Comparison of ENCODE assay signal across 8 cellular contexts in genomic region chr5:149371296-149371962, GRCh38. TPM values are rescaled to one million over a fixed set of nuclear protein-coding genes. Genes with fewer than 3 reads are reported as not detected.
A peak's percentile ranks its signal among the peaks of the same experiment; 100 is the strongest.
DNase-seq lines count a peak whose midpoint lies in the region; ATAC-seq and TF ChIP-seq lines count a peak whose summit lies in the region.

No MANE protein-coding gene starts in this region.

- H4K8ac ChIP-seq in neuronal stem cell (ENCODE audit: low read depth, low read length), result no peak overlapping the region

- H2AFZ ChIP-seq in OCI-LY1 (ENCODE audit: low read length), result no peak overlapping the region
- no peak overlapping the region for H2AFZ ChIP-seq in neuronal stem cell (ENCODE audit: low read length)

- H4K20me1 ChIP-seq in OCI-LY1 (ENCODE audit: insufficient read depth, low read length), result no peaks in the 10 kb centered on the region

- H2BK120ac ChIP-seq in neuronal stem cell (ENCODE audit: low read depth, low read length), result no peak overlapping the region

- peak; percentile 15 for DNase-seq in COLO829 (ENCODE audit: low spot score)
- DNase-seq in activated T-cell treated with anti-CD3 and anti-CD28 coated beads for 24 hours (ENCODE audit: low read depth), result peak; percentile 62
- no peak for DNase-seq in esophagus squamous epithelium (lab: John Stamatoyannopoulos, UW)
- DNase-seq in neuronal stem cell (ENCODE audit: low spot score), result peak; percentile 54
- DNase-seq in thyroid gland, result peak; percentile 50 to 60

- H2BK12ac ChIP-seq in neuronal stem cell (ENCODE audit: low read length), result no peak overlapping the region

- H3K4me3 ChIP-seq in OCI-LY1 (ENCODE audit: low read depth, low read length, poor library complexity, severe bottlenecking) (no peak overlapping the region), esophagus squamous epithelium (no peak overlapping the region), neuronal stem cell (ENCODE audit: low read length in 2 of 2) (no peak overlapping the region), thyroid gland (replicated peaks in 1 of 3) (no peak overlapping the region)

- H3F3A ChIP-seq in OCI-LY1 (ENCODE audit: insufficient read depth, low read length), result no peaks in the 10 kb centered on the region

- TF ChIP-seq CTCF in OCI-LY1 (IDR thresholded peaks at IDR 0.05; ENCODE audit: low read length) (peak; percentile 72), esophagus squamous epithelium (IDR thresholded peaks at IDR 0.05) (peak; percentile 55 to 82 (median 70)), thyroid gland (IDR thresholded peaks at IDR 0.05) (peak; percentile 36 to 74 (median 48))

- no peaks in the 10 kb centered on the region for H3K79me1 ChIP-seq in neuronal stem cell (ENCODE audit: low read depth, low read length)

- H3K9me2 ChIP-seq in OCI-LY1 (ENCODE audit: low read depth, low read length), result no peaks in the 10 kb centered on the region

- H3K4me1 ChIP-seq in OCI-LY1 (ENCODE audit: insufficient read depth, low read length, severe bottlenecking) (peaks cover 10% of the 10 kb centered on the region), esophagus squamous epithelium (peaks cover 6 to 33% (median 7%) of the 10 kb centered on the region in 3 donors), neuronal stem cell (ENCODE audit: control insufficient read depth in 2 of 2, insufficient read depth in 1 of 2, low read depth in 1 of 2, low read length in 2 of 2) (peaks cover 2 to 5% of the 10 kb centered on the region in 2 donors), thyroid gland (no peaks in the 10 kb centered on the region)

- 34 to 53% methylated on average over 2 to 9 of the region's 12 CpGs for WGBS in esophagus squamous epithelium, 2 donors
- WGBS in neuronal stem cell (ENCODE audit: extremely low coverage in 2 of 2, insufficient read length in 2 of 2, insufficient replicate concordance in 1 of 2), 2 donors, result no CpG with 5 or more reads among the region's 12 CpGs
- WGBS in thyroid gland, 2 donors, result 25 to 47% methylated on average over 3 to 12 of the region's 12 CpGs

- no peak overlapping the region for H4K91ac ChIP-seq in neuronal stem cell (ENCODE audit: low read depth, low read length, poor library complexity)

- ATAC-seq in GM19455 (IDR thresholded peaks at IDR 0.05; ENCODE audit: unreplicated experiment), result peak; percentile 76
- peak; percentile 53 for ATAC-seq in HG03565 (IDR thresholded peaks at IDR 0.05; ENCODE audit: unreplicated experiment)

- H3K9ac ChIP-seq in OCI-LY1 (ENCODE audit: low read length), result no peak overlapping the region
- no peak overlapping the region for H3K9ac ChIP-seq in neuronal stem cell (ENCODE audit: low read depth, low read length, poor library complexity)

- intact Hi-C loops in esophagus squamous epithelium (cut with DNase I) (loop anchor here (10.0 kb wide), 1 partner anchor 193 kb away; no protein-coding TSS in a partner anchor), thyroid gland (cut with DNase I) (loop anchor here (5.0 kb wide), 1 partner anchor 54 kb away; no protein-coding TSS in a partner anchor)

- H3K9me3 ChIP-seq in OCI-LY1 (ENCODE audit: low read length) (no peaks in the 10 kb centered on the region), esophagus squamous epithelium (no peaks in the 10 kb centered on the region), neuronal stem cell (replicated peaks in 1 of 2; ENCODE audit: control insufficient read depth in 2 of 2, insufficient read depth in 1 of 2, low read depth in 1 of 2, low read length in 2 of 2) (no peaks in the 10 kb centered on the region), thyroid gland (no peaks in the 10 kb centered on the region)

- H2BK5ac ChIP-seq in neuronal stem cell (ENCODE audit: low read length), result no peak overlapping the region

- peak overlapping the region; percentile 21 for H3K18ac ChIP-seq in neuronal stem cell (ENCODE audit: low read length)

- no peak overlapping the region for H3K4me2 ChIP-seq in OCI-LY1 (ENCODE audit: low read length)
- no peak overlapping the region for H3K4me2 ChIP-seq in neuronal stem cell (ENCODE audit: insufficient read depth, low read length, poor library complexity, severe bottlenecking)

- H3K36me3 ChIP-seq in OCI-LY1 (ENCODE audit: insufficient read depth, low read length) (peaks cover 6% of the 10 kb centered on the region; the same call in 1 of the 2 replicates), esophagus squamous epithelium (no peaks in the 10 kb centered on the region), neuronal stem cell (replicated peaks in 1 of 2; ENCODE audit: control insufficient read depth in 2 of 2, insufficient read depth in 2 of 2, low read length in 2 of 2) (peaks cover 2 to 5% of the 10 kb centered on the region in 2 donors), thyroid gland (no peaks in the 10 kb centered on the region)

- H2BK15ac ChIP-seq in neuronal stem cell (ENCODE audit: low read length), result no peak overlapping the region

- no peak overlapping the region for H3K14ac ChIP-seq in neuronal stem cell (ENCODE audit: low read length)

- H3K27me3 ChIP-seq in OCI-LY1 (ENCODE audit: insufficient read depth, low read length) (no peaks in the 10 kb centered on the region), esophagus squamous epithelium (no peaks in the 10 kb centered on the region), neuronal stem cell (ENCODE audit: control insufficient read depth in 3 of 3, insufficient read depth in 3 of 3, low read depth in 1 of 3, low read length in 3 of 3) (no peaks in the 10 kb centered on the region), thyroid gland (no peaks in the 10 kb centered on the region)

- no peak overlapping the region for H3K23ac ChIP-seq in neuronal stem cell (ENCODE audit: low read depth, low read length, poor library complexity)

- no peak for TF ChIP-seq POLR2A in esophagus squamous epithelium (IDR thresholded peaks at IDR 0.05)
- no peak for TF ChIP-seq POLR2A in thyroid gland (IDR thresholded peaks at IDR 0.05)

- H3K79me2 ChIP-seq in OCI-LY1 (ENCODE audit: insufficient read depth, low read length), result no peaks in the 10 kb centered on the region

- H3K27ac ChIP-seq in OCI-LY1 (ENCODE audit: low read depth, low read length, poor library complexity, severe bottlenecking) (no peak overlapping the region), esophagus squamous epithelium (peak overlapping the region in 3 of 4 donors; percentile 55 to 69 (median 61)), neuronal stem cell (replicated peaks; ENCODE audit: low read length) (no peak overlapping the region), thyroid gland (no peak overlapping the region)

- no peak overlapping the region for H3K4ac ChIP-seq in neuronal stem cell (ENCODE audit: low read length)

- H2AK5ac ChIP-seq in neuronal stem cell (ENCODE audit: low read depth, low read length), result no peak overlapping the region

RNA-seq across cellular contexts. Expression of gene IL17B, which starts 7.7 kb away (rescaled TPM):
- total RNA-seq in esophagus squamous epithelium (1 to 10 TPM in 3 of 4 donors, not detected in 1; 2.0 to 2.5 (median 2.1) TPM), thyroid gland (1 to 10 TPM in 1 of 4 donors, not detected in 3; 1.7 TPM)
- polyA plus RNA-seq in neuronal stem cell (2013, experiment 1 of 2), result not detected
- not detected for polyA plus RNA-seq in neuronal stem cell (2013, experiment 2 of 2)

RNA-seq across cellular contexts. Expression of gene PCYOX1L, which starts 13.6 kb away (rescaled TPM):
- 1 to 10 TPM; 2.1 to 4.6 (median 3.1) TPM for total RNA-seq in esophagus squamous epithelium
- polyA plus RNA-seq in neuronal stem cell (2013, experiment 1 of 2), result 16.0 TPM
- polyA plus RNA-seq in neuronal stem cell (2013, experiment 2 of 2), result 16.3 TPM
- total RNA-seq in thyroid gland, result 1 to 10 TPM; 1.8 to 4.4 (median 2.4) TPM

RNA-seq across cellular contexts. Expression of gene GRPEL2, which starts 26.1 kb away (rescaled TPM):
- total RNA-seq in esophagus squamous epithelium, result 10 to 100 TPM; 23.1 to 43.3 (median 27.1) TPM
- 11.4 TPM for polyA plus RNA-seq in neuronal stem cell (2013, experiment 1 of 2)
- 11.3 TPM for polyA plus RNA-seq in neuronal stem cell (2013, experiment 2 of 2)
- 10 to 100 TPM; 12.6 to 19.6 (median 13.7) TPM for total RNA-seq in thyroid gland

Comparison
In these comparisons a context has a peak if more than half of its experiments do, and no peak if none do; other contexts are left out.
1. H3K27ac ChIP-seq: peak in esophagus squamous epithelium (3 of 4); none in OCI-LY1 (single experiment), neuronal stem cell (single experiment) and thyroid gland (0 of 3).
2. Peak in every context shown above with its lines, with median percentiles within 50 percentile points of each other: CTCF ChIP-seq.